In the genomic region with DNA sequence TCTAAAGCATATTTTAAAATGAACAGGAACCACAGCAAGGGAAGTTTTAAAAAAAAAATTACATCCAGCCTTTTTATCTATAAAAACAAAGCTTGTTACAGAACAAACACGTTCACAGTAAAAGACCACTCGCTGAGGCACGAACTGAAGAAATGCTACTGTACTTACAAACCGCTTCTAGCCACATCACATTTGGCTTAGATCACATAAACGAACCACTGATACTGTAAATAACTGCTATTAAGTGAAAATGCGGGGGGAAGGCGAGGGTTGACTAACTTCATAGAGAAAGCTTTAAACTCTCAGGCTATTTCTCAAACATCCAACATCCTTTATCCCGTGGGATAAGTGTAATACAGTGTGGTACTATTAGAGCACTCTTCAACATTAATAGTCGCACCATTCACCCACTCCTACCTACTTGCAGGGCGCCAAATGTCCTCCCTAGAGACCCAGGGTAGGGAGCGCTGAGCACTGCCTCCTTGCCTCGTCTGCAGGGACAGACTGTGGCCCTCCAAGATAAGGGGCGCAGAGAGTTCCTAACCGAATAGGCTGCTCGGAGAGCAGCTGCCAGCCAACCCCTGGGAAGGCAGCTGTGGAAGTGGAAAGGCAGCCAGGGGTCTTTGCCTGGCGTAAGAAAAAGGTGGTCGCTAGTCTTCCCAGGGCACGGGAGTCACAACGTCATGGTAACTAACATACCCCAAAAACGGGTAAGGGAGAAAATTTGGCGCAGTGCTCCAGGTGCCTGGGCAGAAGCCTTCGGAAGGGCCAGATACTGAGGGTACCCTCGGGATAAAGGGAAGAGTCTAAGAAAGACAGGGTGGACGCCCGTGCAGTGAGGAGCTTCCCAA, we compare ENCODE assay signal across 8 cellular contexts. TPM values are rescaled to one million over a fixed set of nuclear protein-coding genes. Genes with fewer than 3 reads are reported as not detected.
A peak's percentile ranks its signal among the peaks of the same experiment; 100 is the strongest.
DNase-seq lines count a peak whose midpoint lies in the region; ATAC-seq, FAIRE-seq and TF ChIP-seq lines count a peak whose summit lies in the region.

No MANE protein-coding gene starts in this region.

- no peak for TF ChIP-seq POLR2A in K562 (conservative IDR thresholded peaks at IDR 0.05)

- intact Hi-C loops in K562 (cut with micrococcal nuclease), result no loop called here

- H3K4me2 ChIP-seq in K562 (ENCODE audit: insufficient read depth, low read length), result peak overlapping the region; percentile 93

- H3K4me3 ChIP-seq in K562 (peak overlapping the region; percentile 57), small intestine (ENCODE audit: low read depth in 1 of 2, low read length in 2 of 2) (peak overlapping the region; percentile 59 to 96)

- in situ Hi-C loops in K562 (cut with MboI), result no loop called here

- 6% methylated on average over 25 of the region's 25 CpGs for WGBS in K562 (ENCODE audit: insufficient coverage, low coverage, missing lambda C conversion rate)
- 7 to 8% (median 8%) methylated on average over 25 of the region's 25 CpGs for WGBS in small intestine, 3 donors

- TF ChIP-seq EP300 in K562 (IDR thresholded peaks at IDR 0.05; ENCODE audit: low read length), result no peak

- H3K9ac ChIP-seq in K562 (ENCODE audit: insufficient read depth in 1 of 2, low read depth in 2 of 2, low read length in 2 of 2), result peak overlapping the region; percentile 38 to 84; a peak in 3 of 4 replicates

- peak overlapping the region; percentile 88 to 99 (median 96) for H3K4me3 Mint-ChIP-seq in immature natural killer cell

- peak; percentile 50 for ATAC-seq in GM18907 (IDR thresholded peaks at IDR 0.05; ENCODE audit: unreplicated experiment)
- ATAC-seq in HG03196 (IDR thresholded peaks at IDR 0.05; ENCODE audit: unreplicated experiment), result peak; percentile 31
- peak; percentile 50 for ATAC-seq in K562

- H3K9me1 ChIP-seq in K562 (ENCODE audit: control insufficient read depth, insufficient read depth, low read length), result no peaks in the 10 kb centered on the region

- TF ChIP-seq CTCF in K562 (IDR thresholded peaks at IDR 0.05 in 2 of 3, conservative IDR thresholded peaks at IDR 0.05 in 1 of 3; ENCODE audit: insufficient read depth in 2 of 3, low read depth in 1 of 3, low read length in 3 of 3), result no peak

- peak overlapping the region; percentile 70 to 95 (median 89) for H3K27ac Mint-ChIP-seq in immature natural killer cell

- DNase-seq in AG20443 (ENCODE audit: low spot score) (peak; percentile 25), RPMI8226 (peak; percentile 62), K562 (ENCODE audit: extremely low read depth in 1 of 4, low spot score in 3 of 4) (peak; percentile 26 to 67 (median 34)), immature natural killer cell (peak in 2 of 3 donors; percentile 22 to 24), small intestine (peak; percentile 19), dedifferentiated amniotic fluid mesenchymal stem cell (ENCODE audit: extremely low spot score) (no peak)

- H3K9me3 ChIP-seq in K562 (replicated peaks; ENCODE audit: control insufficient read depth, insufficient read depth, low read depth, low read length), result peaks cover 4% of the 10 kb centered on the region; the same call in 1 of the 2 replicates
- no peaks in the 10 kb centered on the region for H3K9me3 ChIP-seq in small intestine (ENCODE audit: control insufficient read depth, low read depth)

- no TSS peak for BruUV-seq in K562 (replicated peaks; lab: Mats Ljungman, UMichigan)

- FAIRE-seq in K562 (lab: Jason Lieb, UNC), result no peak
- FAIRE-seq in small intestine (lab: Jason Lieb, UNC), result no peak

- POLR2A ChIA-PET in K562 (lab: Yijun Ruan, JAX), result interaction anchor here (0.7 to 2.1 kb wide), 3 partner anchors 13 to 306 kb away, joined by 3 to 6 read pairs (median 4); no protein-coding TSS in a partner anchor

- peaks cover 2 to 4% (median 4%) of the 10 kb centered on the region in 3 donors for H3K27me3 Mint-ChIP-seq in immature natural killer cell (ENCODE audit: low read depth in 3 of 3)

- H4K20me1 ChIP-seq in K562 (replicated peaks; ENCODE audit: control insufficient read depth, insufficient read depth, low read length), result no peaks in the 10 kb centered on the region

- H3K36me3 Mint-ChIP-seq in immature natural killer cell, result peaks cover 5 to 12% (median 10%) of the 10 kb centered on the region in 3 donors

- TF ChIP-seq RAD21 in K562 (CRISPR knock-in tag; conservative IDR thresholded peaks at IDR 0.05 in 1 of 2, IDR thresholded peaks at IDR 0.05 in 1 of 2), result no peak

- H3K36me3 ChIP-seq in K562 (ENCODE audit: control insufficient read depth, insufficient read depth, low read length), result no peaks in the 10 kb centered on the region
- H3K36me3 ChIP-seq in small intestine (ENCODE audit: control insufficient read depth in 2 of 2, insufficient read depth in 2 of 2, low read length in 2 of 2), result no peaks in the 10 kb centered on the region

- H3K79me2 ChIP-seq in K562 (ENCODE audit: control insufficient read depth, insufficient read depth, low read length), result no peaks in the 10 kb centered on the region

- no peaks in the 10 kb centered on the region for H3K9me3 Mint-ChIP-seq in immature natural killer cell

- H3K4me1 ChIP-seq in K562 (replicated peaks in 1 of 2; ENCODE audit: control insufficient read depth in 2 of 2, insufficient read depth in 2 of 2, low read length in 2 of 2) (peaks cover 3 to 10% of the 10 kb centered on the region in 2 experiments; a peak in 3 of 5 replicates), small intestine (ENCODE audit: control insufficient read depth in 2 of 2, insufficient read depth in 1 of 2, low read depth in 1 of 2, low read length in 1 of 2) (no peaks in the 10 kb centered on the region)

- H2AFZ ChIP-seq in K562 (ENCODE audit: low read depth, low read length), result peak overlapping the region; percentile 95

- peaks cover 43 to 58% of the 10 kb centered on the region in 2 donors for H3K4me1 Mint-ChIP-seq in immature natural killer cell

- H3K27me3 ChIP-seq in K562 (ENCODE audit: control insufficient read depth in 2 of 2, insufficient read depth in 2 of 2, low read length in 2 of 2) (peaks cover 15 to 28% of the 10 kb centered on the region in 2 experiments; a peak in 4 of 5 replicates), small intestine (ENCODE audit: control insufficient read depth in 2 of 2, insufficient read depth in 2 of 2, low read length in 2 of 2) (no peaks in the 10 kb centered on the region)

- CTCF ChIA-PET in K562 (lab: Yijun Ruan, JAX; ENCODE audit: low intra/inter-chr PET ratio), result no interaction called here

- H3K27ac ChIP-seq in K562 (ENCODE audit: extremely low read depth, low read depth, low read length) (no peak overlapping the region), small intestine (ENCODE audit: low read depth in 1 of 2, low read length in 1 of 2) (peak overlapping the region; percentile 61 to 77)

TF ChIP-seq in K562, 482 proteins besides CTCF, POLR2A, EP300 and RAD21 (continues in another document):
- no peak for TF ChIP-seq E2F3 (CRISPR knock-in tag; IDR thresholded peaks at IDR 0.05)
- TF ChIP-seq HDAC1 (IDR thresholded peaks at IDR 0.05), result no peak
- TF ChIP-seq FOXP1 (CRISPR knock-in tag; IDR thresholded peaks at IDR 0.05), result 0 out of 2 replicates have a peak, but pooled peaks have one; percentile 56
- TF ChIP-seq HMGN3 (IDR thresholded peaks at IDR 0.05; ENCODE audit: borderline replicate concordance, extremely low read depth, insufficient read length, low read depth, low read length), result peak; percentile 3
- TF ChIP-seq PPARD (CRISPR knock-in tag; IDR thresholded peaks at IDR 0.05), result no peak
- TF ChIP-seq, protein P1, sequence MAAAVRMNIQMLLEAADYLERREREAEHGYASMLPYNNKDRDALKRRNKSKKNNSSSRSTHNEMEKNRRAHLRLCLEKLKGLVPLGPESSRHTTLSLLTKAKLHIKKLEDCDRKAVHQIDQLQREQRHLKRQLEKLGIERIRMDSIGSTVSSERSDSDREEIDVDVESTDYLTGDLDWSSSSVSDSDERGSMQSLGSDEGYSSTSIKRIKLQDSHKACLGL (CRISPR knock-in tag; IDR thresholded peaks at IDR 0.05; ENCODE audit: borderline replicate concordance, poor library complexity, severe bottlenecking), result no peak
- TF ChIP-seq CBFB (CRISPR knock-in tag; IDR thresholded peaks at IDR 0.05), result no peak
- TF ChIP-seq, protein P2, sequence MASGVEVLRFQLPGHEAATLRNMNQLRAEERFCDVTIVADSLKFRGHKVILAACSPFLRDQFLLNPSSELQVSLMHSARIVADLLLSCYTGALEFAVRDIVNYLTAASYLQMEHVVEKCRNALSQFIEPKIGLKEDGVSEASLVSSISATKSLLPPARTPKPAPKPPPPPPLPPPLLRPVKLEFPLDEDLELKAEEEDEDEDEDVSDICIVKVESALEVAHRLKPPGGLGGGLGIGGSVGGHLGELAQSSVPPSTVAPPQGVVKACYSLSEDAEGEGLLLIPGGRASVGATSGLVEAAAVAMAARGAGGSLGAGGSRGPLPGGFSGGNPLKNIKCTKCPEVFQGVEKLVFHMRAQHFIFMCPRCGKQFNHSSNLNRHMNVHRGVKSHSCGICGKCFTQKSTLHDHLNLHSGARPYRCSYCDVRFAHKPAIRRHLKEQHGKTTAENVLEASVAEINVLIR (CRISPR knock-in tag; IDR thresholded peaks at IDR 0.05), result no peak
- TF ChIP-seq ZNF232 (CRISPR knock-in tag; IDR thresholded peaks at IDR 0.05), result no peak
- no peak for TF ChIP-seq ELF4 (CRISPR knock-in tag; IDR thresholded peaks at IDR 0.05)
- TF ChIP-seq GATAD2B (IDR thresholded peaks at IDR 0.05; ENCODE audit: borderline replicate concordance), result no peak
- no peak for TF ChIP-seq FOSL1 (tag; conservative IDR thresholded peaks at IDR 0.05)
- no peak for TF ChIP-seq FOXJ2 (tag; IDR thresholded peaks at IDR 0.05)

RNA-seq across cellular contexts. Expression of a gene that starts 0.8 kb away (rescaled TPM):
- total RNA-seq in K562 (2011; cell fraction: chromatin; rRNA removed; ENCODE audit: low replicate concordance), result 0.37 and 0.76 TPM in 2 replicates
- total RNA-seq in K562 (2011; cell fraction: nucleolus; rRNA removed), result 0.17 and 0.39 TPM in 2 replicates
- 0.37 and 0.84 TPM in 2 replicates for total RNA-seq in K562 (2011; cell fraction: nucleoplasm; rRNA removed)
- 0.04 TPM in 1 of 2 replicates, not detected in the other for total RNA-seq in K562 (2014; rRNA removed)
- total RNA-seq in K562 (2014; rRNA removed; fragmentation: Illumina TruSeq; extraction: Trizol), result 0.10 and 0.18 TPM in 2 replicates
- total RNA-seq in K562 (2015; rRNA removed; fragmentation: Illumina TruSeq; extraction: Trizol), result 0.08 and 0.11 TPM in 2 replicates
- 0.11 TPM in 2 replicates for total RNA-seq in K562 (2021)
- 0.40 and 0.49 TPM in 2 replicates for polyA plus RNA-seq in K562 (2011; rRNA removed)
- polyA plus RNA-seq in K562 (2011; cell fraction: cytosol; rRNA removed), result 0.07 and 0.16 TPM in 2 replicates
- 0.24 and 0.46 TPM in 2 replicates for polyA plus RNA-seq in K562 (2011; cell fraction: nucleus; rRNA removed)
- polyA plus RNA-seq in K562 (2012), result 0.12 and 0.49 TPM in 2 replicates
- 0.06 and 0.10 TPM in 2 replicates for polyA plus RNA-seq in K562 (2014; fragmentation: Illumina TruSeq; extraction: Trizol)
- under 1 TPM; 0.04 to 0.11 TPM for polyA plus RNA-seq in K562 (2014; fragmentation: Nextera tagmentation; extraction: Ambion mirVana)
- 0.04 and 0.36 TPM in 2 replicates for polyA plus RNA-seq in K562 (2014; rRNA removed)
- 0.28 and 0.33 TPM in 2 replicates for polyA minus RNA-seq in K562 (2011; rRNA and poly(A)+ RNA removed)
- polyA minus RNA-seq in K562 (2011; cell fraction: cytosol; rRNA and poly(A)+ RNA removed), result not detected in 2 replicates
- polyA minus RNA-seq in K562 (2011; cell fraction: nucleus; rRNA and poly(A)+ RNA removed), result 0.13 and 0.78 TPM in 2 replicates
- 1 to 10 TPM; 2.7 to 5.9 (median 3.2) TPM for polyA plus RNA-seq in immature natural killer cell
- 1 to 10 TPM in 1 of 3 donors, under 1 TPM in 2; 0.22 to 1.9 (median 0.54) TPM for polyA plus RNA-seq in small intestine
